In genomic region chr16:3051009-3051408, GRCh38 we compare ENCODE assay signal across 1 cellular context.
TF ChIP-seq lines count a peak whose summit lies in the region.

No MANE protein-coding gene starts in this region.

TF ChIP-seq in SK-N-SH, 30 proteins besides CTCF, POLR2A, EP300 and RAD21:
- TF ChIP-seq TAF1 (IDR thresholded peaks at IDR 0.05; ENCODE audit: borderline replicate concordance, low read depth, low read length), result no peak
